1 cellular context compared by ENCODE assay signal in genomic region chr13:33740134-33740538, GRCh38.
TF ChIP-seq lines count a peak whose summit lies in the region.

No MANE protein-coding gene starts in this region.

TF ChIP-seq in GM23338, 12 proteins besides CTCF, POLR2A, EP300 and RAD21 (continued from another document):
- TF ChIP-seq REST (IDR thresholded peaks at IDR 0.05; ENCODE audit: unreplicated experiment), result no peak
- no peak for TF ChIP-seq CREB1 (CRISPR knock-in tag; IDR thresholded peaks at IDR 0.05; ENCODE audit: low read depth)
